ENCODE assay signal across 18 cellular contexts in the genomic region with DNA sequence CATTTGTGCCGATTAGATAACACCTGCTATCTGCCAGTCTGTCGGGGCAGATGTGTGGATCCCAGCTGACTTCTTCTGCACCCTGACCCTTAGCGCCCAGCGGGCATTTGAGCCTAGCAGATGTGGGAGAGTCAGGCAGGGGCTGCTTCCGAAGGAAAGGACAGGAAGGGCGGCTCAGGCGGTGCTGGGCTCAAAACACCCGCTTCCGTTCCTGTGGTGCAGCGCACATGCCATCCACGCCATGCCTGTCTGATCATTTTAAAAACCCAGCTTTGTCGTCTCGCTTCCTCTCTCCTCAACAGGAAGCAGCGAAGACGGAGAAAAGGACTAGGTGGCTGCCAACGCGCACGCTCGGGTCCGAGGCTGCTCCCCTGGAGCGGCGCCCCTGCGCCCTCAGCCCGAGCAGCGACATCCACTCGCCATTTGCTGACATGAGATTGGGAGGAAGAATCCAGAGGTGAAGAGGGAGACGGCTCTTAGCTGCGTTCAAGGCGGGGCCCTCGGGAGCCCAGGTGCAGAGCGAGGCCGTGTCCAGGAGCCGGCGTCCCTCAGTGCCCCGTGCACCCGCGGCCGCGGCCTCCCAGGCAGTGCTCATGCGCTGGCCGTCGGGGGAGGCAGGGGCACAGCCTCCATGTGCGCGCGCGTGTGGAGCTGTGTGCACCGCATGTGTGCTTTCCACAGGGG. TPM values are rescaled to one million over a fixed set of nuclear protein-coding genes. Genes with fewer than 3 reads are reported as not detected.
"Had no signal": no experiment of that assay in that cellular context is flagged by ENCODE, and none has a peak within 500 bp of the region (broad histone marks: within the 10 kb centered on the region; RNA-seq: fewer than 3 reads in every experiment).

No MANE protein-coding gene starts in this region.

- ATAC-seq: activated CD4-positive, alpha-beta T cell treated with anti-CD3 and anti-CD28 coated beads for 36 hours; activated CD8-positive, alpha-beta T cell treated with anti-CD3 and anti-CD28 coated beads, Interleukin-2, amount 10 ng/mL, durations not matched to agents 7 days and 5 days; gastrocnemius medialis had no signal

- H3K27me3 ChIP-seq: colonic mucosa, heart right ventricle had no signal

- H3K4me3 ChIP-seq: colonic mucosa, gastrocnemius medialis, heart right ventricle, left lung, upper lobe of left lung had no signal

- H3K9me3 Mint-ChIP-seq: memory B cell; nephron; stimulated activated naive CD8-positive, alpha-beta T cell treated with anti-CD3 and anti-CD28 coated beads, Interleukin-15, Interleukin-2, amounts not matched to agents 100 ng/mL and 50 ng/mL, for 24 hours had no signal

- H3K27me3 Mint-ChIP-seq: activated CD4-positive, alpha-beta T cell treated with anti-CD3 and anti-CD28 coated beads for 36 hours; stimulated activated naive CD8-positive, alpha-beta T cell treated with anti-CD3 and anti-CD28 coated beads, Interleukin-15, Interleukin-2, amounts not matched to agents 100 ng/mL and 50 ng/mL, for 24 hours had no signal

- H3K27ac Mint-ChIP-seq: activated CD4-positive, alpha-beta T cell treated with anti-CD3 and anti-CD28 coated beads for 36 hours; activated CD8-positive, alpha-beta T cell treated with anti-CD3 and anti-CD28 coated beads, Interleukin-2, amount 10 ng/mL, durations not matched to agents 7 days and 5 days; memory B cell; nephron; stimulated activated naive CD8-positive, alpha-beta T cell treated with anti-CD3 and anti-CD28 coated beads, Interleukin-15, Interleukin-2, amounts not matched to agents 100 ng/mL and 50 ng/mL, for 24 hours had no signal

- DNase-seq: activated CD4-positive, alpha-beta T cell treated with anti-CD3 and anti-CD28 coated beads for 36 hours; activated CD8-positive, alpha-beta T cell treated with anti-CD3 and anti-CD28 coated beads, Interleukin-2, amount 10 ng/mL, durations not matched to agents 7 days and 5 days; activated effector memory CD4-positive, alpha-beta T cell treated with Interleukin-2 at 50 U/mL for 16 hours; colonic mucosa; effector CD4-positive, alpha-beta T cell; gastrocnemius medialis; heart right ventricle; left lung; stimulated activated CD4-positive, alpha-beta T cell treated with anti-CD3 and anti-CD28 coated beads, Interleukin-15, amount 100 ng/mL, for 24 hours; stimulated activated CD4-positive, alpha-beta T cell treated with anti-CD3 and anti-CD28 coated beads, Interleukin-4, amount 100 ng/mL, for 24 hours; WERI-Rb-1 had no signal

- H3K9me3 ChIP-seq: colonic mucosa, gastrocnemius medialis, heart right ventricle, left lung, upper lobe of left lung had no signal

- H3K4me3 Mint-ChIP-seq: activated CD4-positive, alpha-beta T cell treated with anti-CD3 and anti-CD28 coated beads for 36 hours; activated CD8-positive, alpha-beta T cell treated with anti-CD3 and anti-CD28 coated beads, Interleukin-2, amount 10 ng/mL, durations not matched to agents 7 days and 5 days; nephron; stimulated activated naive CD8-positive, alpha-beta T cell treated with anti-CD3 and anti-CD28 coated beads, Interleukin-15, Interleukin-2, amounts not matched to agents 100 ng/mL and 50 ng/mL, for 24 hours had no signal

- H3K27ac ChIP-seq: colonic mucosa, gastrocnemius medialis, heart right ventricle, left lung, upper lobe of left lung, WERI-Rb-1 had no signal

- H3K4me1 Mint-ChIP-seq: nephron had no signal

- H3K4me1 ChIP-seq: colonic mucosa, gastrocnemius medialis had no signal

RNA-seq across cellular contexts. Expression of a gene that starts 5.9 kb away (rescaled TPM):
- total RNA-seq: activated CD8-positive, alpha-beta T cell treated with anti-CD3 and anti-CD28 coated beads, Interleukin-2, amount 10 ng/mL, durations not matched to agents 7 days and 5 days; cardiac septum; heart right ventricle; osteoblast had no signal
- polyA plus RNA-seq: fibroblast of lung had no signal
